7 cellular contexts compared by ENCODE assay signal in genomic region chr5:119367502-119368237, GRCh38. TPM values are rescaled to one million over a fixed set of nuclear protein-coding genes. Genes with fewer than 3 reads are reported as not detected.
DNase-seq lines count a peak whose midpoint lies in the region; ATAC-seq and TF ChIP-seq lines count a peak whose summit lies in the region.

No MANE protein-coding gene starts in this region.

- no peak overlapping the region for H3K4me3 ChIP-seq in mucosa of descending colon

- peak overlapping the region; percentile 98 for H3K27ac Mint-ChIP-seq in T-helper 17 cell

- H3K36me3 ChIP-seq in mucosa of descending colon (ENCODE audit: low read depth) = no peaks in the 10 kb centered on the region

- intact Hi-C loops in mucosa of descending colon (cut with DNase I, micrococcal nuclease) = no loop called here

- H3K4me1 Mint-ChIP-seq in T-helper 17 cell = peaks cover 54% of the 10 kb centered on the region

- peak overlapping the region; percentile 82 for H3K4me3 Mint-ChIP-seq in T-helper 17 cell

- H3K9me3 ChIP-seq in T-helper 17 cell (ENCODE audit: control insufficient read depth, low read length, poor library complexity, severe bottlenecking) (no peaks in the 10 kb centered on the region), mucosa of descending colon (no peaks in the 10 kb centered on the region)

- peaks cover 6% of the 10 kb centered on the region for H3K36me3 Mint-ChIP-seq in T-helper 17 cell (ENCODE audit: low read depth)

- H3K27me3 Mint-ChIP-seq in T-helper 17 cell = no peaks in the 10 kb centered on the region

- TF ChIP-seq CTCF in mucosa of descending colon (IDR thresholded peaks at IDR 0.05) = no peak

- ATAC-seq in GM19043 (IDR thresholded peaks at IDR 0.05; ENCODE audit: low read depth, unreplicated experiment) (peak; percentile 74), HG02970 (IDR thresholded peaks at IDR 0.05; ENCODE audit: low FRiP score, unreplicated experiment) (peak; percentile 65), T-helper 17 cell (peak; percentile 55), mucosa of descending colon (peak; percentile 42)

- peaks cover 7% of the 10 kb centered on the region for H3K4me1 ChIP-seq in mucosa of descending colon (ENCODE audit: low read depth)

- DNase-seq in T-helper 17 cell (no peak), mucosa of descending colon (no peak), DMS 273 treated with DMSO at 0.1 percent for 48 hours (lab: John Stamatoyannopoulos, UW) (no peak), T1000 (lab: John Stamatoyannopoulos, UW) (no peak), midbrain (lab: John Stamatoyannopoulos, UW) (no peak)

RNA-seq across cellular contexts. Expression of gene TNFAIP8, which starts 11.9 kb away (rescaled TPM):
- total RNA-seq in T-helper 17 cell (100 to 1,000 TPM; 130 to 140 TPM), mucosa of descending colon (10 to 100 TPM in 2 of 3 donors, 1 to 10 TPM in 1; 8.7 to 15.7 (median 12.3) TPM)

Comparison
In these comparisons a context has a peak if more than half of its experiments do, and no peak if none do; other contexts are left out.
1. RNA of gene TNFAIP8, which starts 11.9 kb away (total RNA-seq): 130 to 140 TPM in T-helper 17 cell; 8.7 to 15.7 TPM in mucosa of descending colon; every median in the first group is over 4 times any median in the second.
2. Peak in every context shown above with its lines, with median percentiles within 50 percentile points of each other: ATAC-seq.